9 cellular contexts compared by ENCODE assay signal in genomic region chrX:48648299-48648698, GRCh38. TPM values are rescaled to one million over a fixed set of nuclear protein-coding genes. Genes with fewer than 3 reads are reported as not detected.
DNase-seq lines count a peak whose midpoint lies in the region; ATAC-seq and TF ChIP-seq lines count a peak whose summit lies in the region.
"Had no signal": no experiment of that assay in that cellular context is flagged by ENCODE, and none has a peak within 500 bp of the region (broad histone marks: within the 10 kb centered on the region; RNA-seq: fewer than 3 reads in every experiment).

No MANE protein-coding gene starts in this region.

- H3K9me3 Mint-ChIP-seq in activated CD4-positive, alpha-beta T cell treated with anti-CD3 and anti-CD28 coated beads for 36 hours (ENCODE audit: low read depth): no peaks in the 10 kb centered on the region

- H3K27me3 Mint-ChIP-seq in activated CD4-positive, alpha-beta T cell treated with anti-CD3 and anti-CD28 coated beads for 36 hours: no peaks in the 10 kb centered on the region

- no peaks in the 10 kb centered on the region for H3K36me3 Mint-ChIP-seq in activated CD4-positive, alpha-beta T cell treated with anti-CD3 and anti-CD28 coated beads for 36 hours (ENCODE audit: low read depth)

- no peak overlapping the region for H3K4me3 Mint-ChIP-seq in activated CD4-positive, alpha-beta T cell treated with anti-CD3 and anti-CD28 coated beads for 36 hours

- H3K9me3 ChIP-seq in mucosa of descending colon (no peaks in the 10 kb centered on the region), upper lobe of right lung (no peaks in the 10 kb centered on the region)
- H3K9me3 ChIP-seq: BLaER1 treated with 17β-estradiol and CSF1 and Interleukin-3, amounts not matched to agents 10 nM and 100 nM had no signal

- H3K4me3 ChIP-seq in epithelial cell of esophagus (ENCODE audit: low read length): no peak overlapping the region
- H3K4me3 ChIP-seq in mucosa of descending colon: no peak overlapping the region
- H3K4me3 ChIP-seq in upper lobe of right lung: no peak overlapping the region
- H3K4me3 ChIP-seq: BLaER1 treated with 17β-estradiol and CSF1 and Interleukin-3, amounts not matched to agents 10 nM and 100 nM had no signal

- CTCF ChIA-PET in activated CD4-positive, alpha-beta T cell treated with anti-CD3 and anti-CD28 coated beads for 36 hours (lab: Charles Lee): interaction anchor here (0.6 to 1.8 kb wide), 13 partner anchors 9 to 298 kb away, joined by 3 to 7 read pairs (median 4); partner anchors contain the start of genes PQBP1 and WAS

- POLR2A ChIA-PET in activated CD4-positive, alpha-beta T cell treated with anti-CD3 and anti-CD28 coated beads for 36 hours (lab: Charles Lee): interaction anchor here (0.7 kb wide), 1 partner anchor 247 kb away, joined by 5 read pairs; no protein-coding TSS in a partner anchor

- H3K4me1 Mint-ChIP-seq in activated CD4-positive, alpha-beta T cell treated with anti-CD3 and anti-CD28 coated beads for 36 hours: peaks cover 6% of the 10 kb centered on the region

- no peaks in the 10 kb centered on the region for H3K27me3 ChIP-seq in upper lobe of right lung

- no peaks in the 10 kb centered on the region for H3K4me1 ChIP-seq in mucosa of descending colon (ENCODE audit: low read depth)
- H3K4me1 ChIP-seq in upper lobe of right lung: no peaks in the 10 kb centered on the region
- H3K4me1 ChIP-seq: BLaER1 treated with 17β-estradiol and CSF1 and Interleukin-3, amounts not matched to agents 10 nM and 100 nM had no signal

- no peak overlapping the region for H3K27ac ChIP-seq in upper lobe of right lung
- H3K27ac ChIP-seq: BLaER1 treated with 17β-estradiol and CSF1 and Interleukin-3, amounts not matched to agents 10 nM and 100 nM had no signal

- no peaks in the 10 kb centered on the region for H3K36me3 ChIP-seq in mucosa of descending colon (ENCODE audit: low read depth)
- no peaks in the 10 kb centered on the region for H3K36me3 ChIP-seq in upper lobe of right lung
- H3K36me3 ChIP-seq: BLaER1 treated with 17β-estradiol and CSF1 and Interleukin-3, amounts not matched to agents 10 nM and 100 nM had no signal

- peak; percentile 21 for TF ChIP-seq CTCF in epithelial cell of esophagus (IDR thresholded peaks at IDR 0.05; ENCODE audit: insufficient read depth, low read depth, low read length, missing control alignments)
- TF ChIP-seq CTCF in mucosa of descending colon (IDR thresholded peaks at IDR 0.05): no peak
- TF ChIP-seq CTCF in upper lobe of right lung (IDR thresholded peaks at IDR 0.05): peak; percentile 36

- DNase-seq in SIG-M5 treated with dmso at 0.1 percent for 504 hours (lab: John Stamatoyannopoulos, UW; ENCODE audit: unreplicated experiment) (peak; percentile 53), SIG-M5 (lab: John Stamatoyannopoulos, UW) (no peak), NCI-H1694 treated with DMSO at 0.1 percent for 48 hours (lab: John Stamatoyannopoulos, UW) (peak; percentile 76), epithelial cell of esophagus (ENCODE audit: low read depth) (peak; percentile 31), mucosa of descending colon (peak in 1 of 3 donors; percentile 26), upper lobe of right lung (no peak), COLO829 (ENCODE audit: low spot score) (no peak)
- peak; percentile 47 for DNase-seq in activated CD4-positive, alpha-beta T cell treated with anti-CD3 and anti-CD28 coated beads for 36 hours

- no peak overlapping the region for H3K27ac Mint-ChIP-seq in activated CD4-positive, alpha-beta T cell treated with anti-CD3 and anti-CD28 coated beads for 36 hours

- intact Hi-C loops in activated CD4-positive, alpha-beta T cell treated with anti-CD3 and anti-CD28 coated beads for 36 hours (cut with DNase I, micrococcal nuclease): loop anchor here in 1 of 2 experiments (2.0 to 5.0 kb wide), 2 partner anchors 244 to 297 kb away; no protein-coding TSS in a partner anchor
- intact Hi-C loops in mucosa of descending colon (cut with DNase I, micrococcal nuclease): no loop called here
- intact Hi-C loops in upper lobe of right lung (cut with DNase I): no loop called here

- ATAC-seq in activated CD4-positive, alpha-beta T cell treated with anti-CD3 and anti-CD28 coated beads for 36 hours: peak; percentile 64
- peak; percentile 69 for ATAC-seq in mucosa of descending colon
- peak; percentile 70 for ATAC-seq in upper lobe of right lung

RNA-seq across cellular contexts. Expression of gene WAS, which starts 35.3 kb away (rescaled TPM):
- 100 to 1,000 TPM in 1 of 2 experiments, 10 to 100 TPM in 1; 85.9 to 102 TPM for total RNA-seq in activated CD4-positive, alpha-beta T cell treated with anti-CD3 and anti-CD28 coated beads for 36 hours
- total RNA-seq in mucosa of descending colon: 1 to 10 TPM; 4.4 to 8.6 (median 5.3) TPM
- 25.3 TPM for total RNA-seq in upper lobe of right lung

RNA-seq across cellular contexts. Expression of gene SUV39H1, which starts 48.2 kb away (rescaled TPM):
- 10 to 100 TPM; 30.8 to 31.7 TPM for total RNA-seq in activated CD4-positive, alpha-beta T cell treated with anti-CD3 and anti-CD28 coated beads for 36 hours
- total RNA-seq in mucosa of descending colon: 1 to 10 TPM; 3.4 to 6.2 (median 3.7) TPM
- 3.0 TPM for total RNA-seq in upper lobe of right lung

RNA-seq across cellular contexts. Expression of gene WDR13, which starts 51.0 kb away (rescaled TPM):
- total RNA-seq in activated CD4-positive, alpha-beta T cell treated with anti-CD3 and anti-CD28 coated beads for 36 hours: 10 to 100 TPM; 27.2 to 39.4 TPM
- total RNA-seq in mucosa of descending colon (100 to 1,000 TPM; 124 to 139 (median 128) TPM), upper lobe of right lung (121 TPM)

Comparison
In these comparisons a context has a peak if more than half of its experiments do, and no peak if none do; other contexts are left out.
1. DNase-seq: peak in SIG-M5 treated with dmso at 0.1 percent for 504 hours (single experiment), NCI-H1694 treated with DMSO at 0.1 percent for 48 hours (single experiment), activated CD4-positive, alpha-beta T cell treated with anti-CD3 and anti-CD28 coated beads for 36 hours (single experiment) and epithelial cell of esophagus (single experiment); none in SIG-M5 (single experiment), upper lobe of right lung (single experiment) and COLO829 (single experiment).
2. Peak in every context shown above with its lines, with median percentiles within 50 percentile points of each other: ATAC-seq.